Comparison of ENCODE assay signal across 2 cellular contexts in genomic region chr3:151214459-151214858, GRCh38.
TF ChIP-seq lines count a peak whose summit lies in the region.

No MANE protein-coding gene starts in this region.

TF ChIP-seq in GM23338, 12 proteins besides CTCF, POLR2A, EP300 and RAD21 (continued from another document):
- no peak for TF ChIP-seq REST (IDR thresholded peaks at IDR 0.05; ENCODE audit: unreplicated experiment)
- no peak for TF ChIP-seq ZNF462 (CRISPR knock-in tag; IDR thresholded peaks at IDR 0.05)

TF ChIP-seq in HepG2, 621 proteins besides CTCF, POLR2A, EP300 and RAD21 (continued from another document):
- TF ChIP-seq ZBTB26 (CRISPR knock-in tag; IDR thresholded peaks at IDR 0.05; ENCODE audit: borderline replicate concordance) (no peak), ZNF33A (CRISPR knock-in tag; IDR thresholded peaks at IDR 0.05; ENCODE audit: borderline replicate concordance) (no peak), PCBP2 (optimal IDR thresholded peaks at IDR 0.05; ENCODE audit: low read depth, low read length, poor library complexity, severe bottlenecking) (peak; percentile 43), U2AF2 (IDR thresholded peaks at IDR 0.05; ENCODE audit: low read depth, low read length) (no peak)
